15 cellular contexts compared by ENCODE assay signal in the genomic region with DNA sequence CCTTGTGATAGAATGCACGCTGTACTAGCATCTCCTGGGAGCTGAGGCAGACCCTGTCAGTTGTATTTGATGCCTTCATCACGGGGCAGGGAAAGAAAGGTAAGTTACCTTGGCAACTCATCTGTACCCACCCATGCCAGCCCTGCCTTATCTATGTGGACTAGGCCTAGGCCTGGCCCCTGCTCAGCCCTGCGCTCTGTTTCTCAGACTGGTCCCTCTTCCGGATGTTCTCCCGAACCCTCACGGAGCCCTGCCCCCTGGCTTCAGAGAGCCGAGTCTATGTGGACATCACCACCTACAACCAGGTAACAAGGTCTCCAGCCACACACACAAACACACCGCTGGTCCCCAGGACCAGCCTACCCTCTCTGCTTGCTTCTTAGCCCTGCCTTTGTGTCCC. TPM values are rescaled to one million over a fixed set of nuclear protein-coding genes. Genes with fewer than 3 reads are reported as not detected.
DNase-seq lines count a peak whose midpoint lies in the region; ATAC-seq and TF ChIP-seq lines count a peak whose summit lies in the region.
"Had no signal": no experiment of that assay in that cellular context is flagged by ENCODE, and none has a peak within 500 bp of the region (broad histone marks: within the 10 kb centered on the region; RNA-seq: fewer than 3 reads in every experiment).

No MANE protein-coding gene starts in this region.

- CTCF ChIA-PET in CD8-positive, alpha-beta memory T cell (lab: Charles Lee) = interaction anchor here (1.6 to 5.1 kb wide), 3 partner anchors 17 to 57 kb away, joined by 6 to 23 read pairs (median 23); a partner anchor contains a TSS

- intact Hi-C loops in heart right ventricle (cut with DNase I) = no loop called here

- H3K9me3 ChIP-seq in CD8-positive, alpha-beta memory T cell (ENCODE audit: low read length) = no peaks in the 10 kb centered on the region
- no peaks in the 10 kb centered on the region for H3K9me3 ChIP-seq in heart right ventricle
- no peaks in the 10 kb centered on the region for H3K9me3 ChIP-seq in skeletal muscle tissue (ENCODE audit: control insufficient read depth in 3 of 3, low read length in 3 of 3)
- H3K9me3 ChIP-seq: BLaER1 treated with 17β-estradiol and CSF1 and Interleukin-3, amounts not matched to agents 10 nM and 100 nM; HAP-1; SJCRH30 had no signal

- H3K27ac Mint-ChIP-seq in CD8-positive, alpha-beta memory T cell = peak overlapping the region in 7 of 8 donors; percentile 1 to 71 (median 54)

- H3K4me3 Mint-ChIP-seq in CD8-positive, alpha-beta memory T cell = peak overlapping the region in 2 of 7 donors; percentile 33 to 47

- DNase-seq in CD8-positive, alpha-beta memory T cell = no peak
- DNase-seq in heart right ventricle (no peak), NCI-H1694 treated with DMSO at 0.1 percent for 48 hours (lab: John Stamatoyannopoulos, UW) (no peak), SHP77 treated with DMSO at 0.1 percent for 48 hours (lab: John Stamatoyannopoulos, UW) (no peak), SIG-M5 treated with dmso at 0.1 percent for 504 hours (lab: John Stamatoyannopoulos, UW; ENCODE audit: unreplicated experiment) (no peak), C1 segment of cervical spinal cord (lab: John Stamatoyannopoulos, UW) (no peak)
- DNase-seq: amniotic stem cell, SJCRH30 had no signal

- H3K9me3 Mint-ChIP-seq in CD8-positive, alpha-beta memory T cell = no peaks in the 10 kb centered on the region

- peaks cover 19% of the 10 kb centered on the region for H3K4me1 ChIP-seq in CD8-positive, alpha-beta memory T cell (ENCODE audit: insufficient read depth, low read length)
- H3K4me1 ChIP-seq in heart right ventricle (peaks cover 0 to 53% (median 42%) of the 10 kb centered on the region in 9 donors), skeletal muscle tissue (ENCODE audit: control insufficient read depth in 3 of 3, insufficient read depth in 3 of 3, low read length in 3 of 3) (peaks cover 29 to 48% (median 31%) of the 10 kb centered on the region in 3 donors)

- H3K36me3 Mint-ChIP-seq in CD8-positive, alpha-beta memory T cell = peaks cover 0 to 86% (median 20%) of the 10 kb centered on the region in 3 donors

- WGBS in heart right ventricle, 2 donors = 67 to 79% methylated on average over 8 of the region's 8 CpGs

- H3K4me1 Mint-ChIP-seq in CD8-positive, alpha-beta memory T cell = peaks cover 33 to 46% (median 42%) of the 10 kb centered on the region in 3 donors

- no peak overlapping the region for H3K27ac ChIP-seq in CD8-positive, alpha-beta memory T cell (ENCODE audit: low read depth, low read length)
- H3K27ac ChIP-seq in angular gyrus (ENCODE audit: low read depth, low read length) (peak overlapping the region; percentile 85), heart right ventricle (peak overlapping the region; percentile 56 to 92 (median 86)), skeletal muscle tissue (ENCODE audit: low read depth, low read length) (peak overlapping the region; percentile 86)
- H3K27ac ChIP-seq: BLaER1 treated with 17β-estradiol and CSF1 and Interleukin-3, amounts not matched to agents 10 nM and 100 nM; hepatocyte; SJCRH30 had no signal

- no peak overlapping the region for H3K4me3 ChIP-seq in CD8-positive, alpha-beta memory T cell (ENCODE audit: low read length)
- H3K4me3 ChIP-seq in heart right ventricle = no peak overlapping the region
- no peak overlapping the region for H3K4me3 ChIP-seq in skeletal muscle tissue (ENCODE audit: low read length in 3 of 3)
- H3K4me3 ChIP-seq: BLaER1 treated with 17β-estradiol and CSF1 and Interleukin-3, amounts not matched to agents 10 nM and 100 nM; HAP-1; hepatocyte; SJCRH30 had no signal

- peaks cover 48% of the 10 kb centered on the region for H3K36me3 ChIP-seq in CD8-positive, alpha-beta memory T cell (ENCODE audit: insufficient read depth, low read length)
- peaks cover 0 to 77% (median 51%) of the 10 kb centered on the region in 9 donors for H3K36me3 ChIP-seq in heart right ventricle
- peaks cover 45 to 47% (median 46%) of the 10 kb centered on the region in 3 donors for H3K36me3 ChIP-seq in skeletal muscle tissue (ENCODE audit: control insufficient read depth in 3 of 3, insufficient read depth in 3 of 3, low read length in 3 of 3)

- H3K27me3 Mint-ChIP-seq in CD8-positive, alpha-beta memory T cell = no peaks in the 10 kb centered on the region

- H3K9ac ChIP-seq in skeletal muscle tissue (ENCODE audit: low read depth in 1 of 3, low read length in 3 of 3) = peak overlapping the region in 1 of 3 donors; percentile 54

- peak in 1 of 9 donors; percentile 12 for TF ChIP-seq CTCF in heart right ventricle (IDR thresholded peaks at IDR 0.05)

- H3K27me3 ChIP-seq in CD8-positive, alpha-beta memory T cell (ENCODE audit: insufficient read depth, low read length, poor library complexity, severe bottlenecking) = no peaks in the 10 kb centered on the region
- H3K27me3 ChIP-seq in heart right ventricle = no peaks in the 10 kb centered on the region
- no peaks in the 10 kb centered on the region for H3K27me3 ChIP-seq in skeletal muscle tissue (ENCODE audit: control insufficient read depth in 3 of 3, insufficient read depth in 3 of 3, low read length in 3 of 3)
- H3K27me3 ChIP-seq: BLaER1 treated with 17β-estradiol and CSF1 and Interleukin-3, amounts not matched to agents 10 nM and 100 nM; hepatocyte; SJCRH30 had no signal

- POLR2A ChIA-PET in CD8-positive, alpha-beta memory T cell (lab: Charles Lee) = no interaction called here

- peak in 6 of 8 donors; percentile 5 to 33 (median 26) for ATAC-seq in heart right ventricle

RNA-seq across cellular contexts. Expression of a gene that starts 4.2 kb away (rescaled TPM):
- 10 to 100 TPM; 76.3 to 76.4 TPM for total RNA-seq in CD8-positive, alpha-beta memory T cell
- polyA plus RNA-seq in CD8-positive, alpha-beta memory T cell = 96.4 TPM
- total RNA-seq in heart right ventricle (100 to 1,000 TPM; 130 to 221 (median 144) TPM), skeletal muscle tissue (16.2 TPM)
- 100 to 1,000 TPM in 1 of 2 donors, 10 to 100 TPM in 1; 72.9 to 155 TPM for polyA plus RNA-seq in heart right ventricle

RNA-seq across cellular contexts. Expression of a gene that starts 12.0 kb away (rescaled TPM):
- 10 to 100 TPM; 11.3 to 12.6 TPM for total RNA-seq in CD8-positive, alpha-beta memory T cell
- 15.2 TPM for polyA plus RNA-seq in CD8-positive, alpha-beta memory T cell
- total RNA-seq in heart right ventricle (100 to 1,000 TPM; 284 to 676 (median 334) TPM), skeletal muscle tissue (3.7 TPM)
- polyA plus RNA-seq in heart right ventricle = 100 to 1,000 TPM; 353 to 381 TPM

RNA-seq across cellular contexts. Expression of a gene that starts 42.0 kb away (rescaled TPM):
- not detected for total RNA-seq in CD8-positive, alpha-beta memory T cell
- polyA plus RNA-seq in CD8-positive, alpha-beta memory T cell = not detected
- 1 to 10 TPM in 8 of 10 donors, under 1 TPM in 2; 0.59 to 2.4 (median 1.3) TPM for total RNA-seq in heart right ventricle
- 1 to 10 TPM in 1 of 2 donors, under 1 TPM in 1; 0.43 to 1.1 TPM for polyA plus RNA-seq in heart right ventricle
- total RNA-seq in skeletal muscle tissue = not detected
- total RNA-seq: hepatocyte, IMR-90, lung microvascular endothelial cell, SJCRH30 had no signal
- polyA plus RNA-seq: hepatocyte, IMR-90 had no signal

RNA-seq across cellular contexts. Expression of a gene that starts 49.4 kb away (rescaled TPM):
- total RNA-seq in CD8-positive, alpha-beta memory T cell = under 1 TPM in 1 of 2 experiments, not detected in 1; 0.55 TPM
- polyA plus RNA-seq in CD8-positive, alpha-beta memory T cell = not detected
- total RNA-seq in heart right ventricle (1 to 10 TPM in 1 of 10 donors, under 1 TPM in 3, not detected in 6; 0.44 to 1.6 (median 0.53) TPM), skeletal muscle tissue (not detected)
- polyA plus RNA-seq in heart right ventricle = under 1 TPM; 0.55 to 0.66 TPM
- total RNA-seq: IMR-90, lung microvascular endothelial cell had no signal
- polyA plus RNA-seq: IMR-90 had no signal

RNA-seq across cellular contexts. Expression of a gene that starts 57.2 kb away (rescaled TPM):
- 10 to 100 TPM; 48.3 to 54.0 TPM for total RNA-seq in CD8-positive, alpha-beta memory T cell
- 40.1 TPM for polyA plus RNA-seq in CD8-positive, alpha-beta memory T cell
- total RNA-seq in heart right ventricle (10 to 100 TPM; 13.9 to 27.9 (median 18.2) TPM), skeletal muscle tissue (13.6 TPM)
- polyA plus RNA-seq in heart right ventricle = 10 to 100 TPM; 11.7 to 34.5 TPM

Comparison
In these comparisons a context has a peak if more than half of its experiments do, and no peak if none do; other contexts are left out.
1. RNA of a gene that starts 12.0 kb away (total RNA-seq): 284 to 676 TPM in heart right ventricle; 11.3 to 12.6 TPM in CD8-positive, alpha-beta memory T cell and 3.7 TPM in skeletal muscle tissue (single experiment); every median in the first group is over 10 times any median in the second.